Comparison of ENCODE assay signal across 8 cellular contexts in the genomic region with DNA sequence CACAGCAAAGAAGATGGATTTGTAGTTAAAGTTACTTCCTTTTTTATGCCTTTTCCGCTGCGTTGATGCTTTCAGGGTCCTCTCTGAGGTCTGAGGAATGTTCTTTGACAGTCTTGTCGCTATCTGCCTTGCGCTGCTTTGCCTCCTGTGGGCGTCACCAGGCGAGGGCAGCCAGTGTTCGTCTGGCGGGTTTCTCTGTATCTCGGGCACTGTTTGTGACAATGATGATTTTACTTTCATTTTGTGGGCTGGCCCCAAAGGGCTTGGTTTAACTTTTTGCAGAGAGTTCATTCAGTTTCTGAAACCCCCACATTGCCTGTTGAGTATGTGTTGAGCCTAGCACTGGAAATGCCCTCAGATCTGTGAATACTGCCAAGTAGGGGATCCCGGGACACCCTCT. TPM values are rescaled to one million over a fixed set of nuclear protein-coding genes. Genes with fewer than 3 reads are reported as not detected.
DNase-seq lines count a peak whose midpoint lies in the region; ATAC-seq and TF ChIP-seq lines count a peak whose summit lies in the region.

No MANE protein-coding gene starts in this region.

- ATAC-seq in GM19467 (IDR thresholded peaks at IDR 0.05; ENCODE audit: unreplicated experiment), result peak; percentile 73

- peaks cover 0 to 37% of the 10 kb centered on the region in 2 donors for H3K4me1 ChIP-seq in right atrium auricular region

- H3K27me3 ChIP-seq in right atrium auricular region, result no peaks in the 10 kb centered on the region
- H3K27me3 ChIP-seq in H7 (ENCODE audit: control insufficient read depth, insufficient read depth, low read length), result no peaks in the 10 kb centered on the region

- H3K27ac ChIP-seq in right atrium auricular region, result peak overlapping the region in 1 of 2 donors; percentile 31

- H3K9me3 ChIP-seq in right atrium auricular region, result no peaks in the 10 kb centered on the region

- TF ChIP-seq CTCF in right atrium auricular region (IDR thresholded peaks at IDR 0.05), result no peak

- H3K36me3 ChIP-seq in right atrium auricular region (peaks cover 4% of the 10 kb centered on the region), H7 (replicated peaks; ENCODE audit: control insufficient read depth, insufficient read depth, low read length) (peaks cover 1% of the 10 kb centered on the region)

- peak overlapping the region; percentile 21 to 40 for H3K4me3 ChIP-seq in right atrium auricular region
- H3K4me3 ChIP-seq in H7 (ENCODE audit: insufficient read depth, low read depth, low read length), result no peak overlapping the region

- DNase-seq in HUDEP-2 (lab: John Stamatoyannopoulos, UW; ENCODE audit: unreplicated experiment in 76 of 76) (peak in 65 of 76 experiments; percentile 7 to 72 (median 43)), activated T-cell treated with anti-CD3 and anti-CD28 coated beads for 24 hours (ENCODE audit: low read depth) (peak; percentile 70), right atrium auricular region (ENCODE audit: low spot score) (no peak), H7 (no peak), AML-193 (lab: John Stamatoyannopoulos, UW) (no peak), NCI-H146 treated with DMSO at 0.1 percent for 48 hours (lab: John Stamatoyannopoulos, UW; ENCODE audit: unreplicated experiment) (no peak)
- DNase-seq in stimulated activated CD8-positive, alpha-beta memory T cell treated with anti-CD3 and anti-CD28 coated beads, Interleukin-15, amount 100 ng/mL, for 24 hours (ENCODE audit: low read depth), result peak; percentile 16

RNA-seq across cellular contexts. Expression of gene SACM1L, which starts 24.6 kb away (rescaled TPM):
- total RNA-seq in right atrium auricular region, result 10 to 100 TPM; 16.6 to 18.7 TPM
- total RNA-seq in H7 (2014; rRNA removed; shearing (Covaris generic)), result 31.2 and 50.9 TPM in 2 replicates

Comparison
In these comparisons a context has a peak if more than half of its experiments do, and no peak if none do; other contexts are left out.
1. DNase-seq: peak in HUDEP-2 (65 of 76), activated T-cell treated with anti-CD3 and anti-CD28 coated beads for 24 hours (single experiment) and stimulated activated CD8-positive, alpha-beta memory T cell treated with anti-CD3 and anti-CD28 coated beads, Interleukin-15, amount 100 ng/mL, for 24 hours (single experiment); none in right atrium auricular region (single experiment), H7 (single experiment), AML-193 (0 of 2) and NCI-H146 treated with DMSO at 0.1 percent for 48 hours (single experiment).